Comparison of ENCODE assay signal across 8 cellular contexts in the genomic region with DNA sequence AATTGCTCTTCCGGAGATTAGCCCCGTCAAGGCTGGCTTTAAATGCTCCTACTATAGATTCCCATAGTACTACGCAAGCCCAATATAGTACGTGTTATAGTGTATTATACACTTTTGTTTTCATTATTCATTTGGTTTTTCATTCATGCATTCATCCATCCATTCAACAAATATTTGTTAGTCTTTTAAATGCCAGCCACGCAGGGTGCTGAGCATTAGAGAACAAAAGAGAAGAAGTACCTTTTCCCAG. TPM values are rescaled to one million over a fixed set of nuclear protein-coding genes. Genes with fewer than 3 reads are reported as not detected.
DNase-seq lines count a peak whose midpoint lies in the region; ATAC-seq and TF ChIP-seq lines count a peak whose summit lies in the region.

No MANE protein-coding gene starts in this region.

- intact Hi-C loops in activated CD4-positive, alpha-beta T cell treated with anti-CD3 and anti-CD28 coated beads for 36 hours (cut with DNase I, micrococcal nuclease), result loop anchor here (1.0 to 10.0 kb wide), 7 partner anchors 50 to 1987 kb away; partner anchors contain the start of genes IARS2 (in 2 of the 2), EPRS1 (in 1 of the 2) and RRP15 (in 1 of the 2)

- CTCF ChIA-PET in activated CD4-positive, alpha-beta T cell treated with anti-CD3 and anti-CD28 coated beads for 36 hours (lab: Charles Lee), result no interaction called here

- peaks cover 6% of the 10 kb centered on the region for H3K27me3 Mint-ChIP-seq in neural progenitor cell (ENCODE audit: insufficient read depth, low read depth)
- H3K27me3 Mint-ChIP-seq in activated CD4-positive, alpha-beta T cell treated with anti-CD3 and anti-CD28 coated beads for 36 hours, result peaks cover 4% of the 10 kb centered on the region

- peaks cover 12% of the 10 kb centered on the region for H3K36me3 Mint-ChIP-seq in neural progenitor cell
- peaks cover 14% of the 10 kb centered on the region for H3K36me3 Mint-ChIP-seq in activated CD4-positive, alpha-beta T cell treated with anti-CD3 and anti-CD28 coated beads for 36 hours (ENCODE audit: low read depth)

- POLR2A ChIA-PET in activated CD4-positive, alpha-beta T cell treated with anti-CD3 and anti-CD28 coated beads for 36 hours (lab: Charles Lee), result interaction anchor here (0.6 to 1.4 kb wide), 2 partner anchors 708 to 1988 kb away, joined by 3 to 8 read pairs; partner anchors contain the start of gene RRP15

- H3K4me2 ChIP-seq in Karpas-422 (ENCODE audit: low read depth, low read length, poor library complexity, severe bottlenecking) (peak overlapping the region; percentile 72), neural progenitor cell (peak overlapping the region; percentile 98)

- H3K4me3 Mint-ChIP-seq in neural progenitor cell, result no peak overlapping the region
- H3K4me3 Mint-ChIP-seq in activated CD4-positive, alpha-beta T cell treated with anti-CD3 and anti-CD28 coated beads for 36 hours, result no peak overlapping the region

- DNase-seq in AG10803 (ENCODE audit: low read depth) (no peak), Karpas-422 (no peak), neural progenitor cell (ENCODE audit: low spot score) (no peak), SIG-M5 treated with dmso at 0.1 percent for 504 hours (lab: John Stamatoyannopoulos, UW; ENCODE audit: unreplicated experiment) (no peak), activated T-cell treated with anti-CD3 and anti-CD28 coated beads for 4 hours (no peak), NCI-H69 (lab: John Stamatoyannopoulos, UW) (no peak)
- DNase-seq in effector memory CD4-positive, alpha-beta T cell, result no peak
- DNase-seq in activated CD4-positive, alpha-beta T cell treated with anti-CD3 and anti-CD28 coated beads for 36 hours, result no peak

- H3K27me3 ChIP-seq in Karpas-422 (ENCODE audit: low read length) (no peaks in the 10 kb centered on the region), neural progenitor cell (no peaks in the 10 kb centered on the region)
- H3K27me3 ChIP-seq in effector memory CD4-positive, alpha-beta T cell (replicated peaks; ENCODE audit: control insufficient read depth, insufficient read depth, low read length, poor library complexity, severe bottlenecking), result no peaks in the 10 kb centered on the region

- TF ChIP-seq CTCF in AG10803 (conservative IDR thresholded peaks at IDR 0.05; ENCODE audit: low read length), result no peak
- TF ChIP-seq CTCF in neural progenitor cell (IDR thresholded peaks at IDR 0.05), result no peak

- peak overlapping the region; percentile 96 for H3K4me3 ChIP-seq in AG10803 (ENCODE audit: low read length)
- H3K4me3 ChIP-seq in Karpas-422 (ENCODE audit: low read length), result peak overlapping the region; percentile 94
- peak overlapping the region; percentile 88 for H3K4me3 ChIP-seq in effector memory CD4-positive, alpha-beta T cell (ENCODE audit: insufficient read depth, low read depth, low read length, poor library complexity, severe bottlenecking)
- peak overlapping the region; percentile 75 for H3K4me3 ChIP-seq in neural progenitor cell

- no peak for ATAC-seq in activated CD4-positive, alpha-beta T cell treated with anti-CD3 and anti-CD28 coated beads for 36 hours

- H3K27ac ChIP-seq in Karpas-422 (ENCODE audit: low read length) (peak overlapping the region; percentile 70), neural progenitor cell (peak overlapping the region; percentile 78)
- H3K27ac ChIP-seq in effector memory CD4-positive, alpha-beta T cell (ENCODE audit: insufficient read depth, low read length, poor library complexity, severe bottlenecking), result peak overlapping the region; percentile 87

- peaks cover 21% of the 10 kb centered on the region for H3F3A ChIP-seq in neural progenitor cell (ENCODE audit: low read depth)

- H3K4me1 ChIP-seq in Karpas-422 (ENCODE audit: low read length) (peaks cover 28% of the 10 kb centered on the region), neural progenitor cell (peaks cover 29% of the 10 kb centered on the region)
- H3K4me1 ChIP-seq in effector memory CD4-positive, alpha-beta T cell (ENCODE audit: control insufficient read depth, insufficient read depth, low read length, poor library complexity, severe bottlenecking), result peaks cover 12% of the 10 kb centered on the region

- H4K20me1 ChIP-seq in Karpas-422 (ENCODE audit: insufficient read depth, low read depth, low read length) (no peaks in the 10 kb centered on the region), neural progenitor cell (ENCODE audit: low read depth) (peaks cover 10% of the 10 kb centered on the region)

- H3K27ac Mint-ChIP-seq in neural progenitor cell, result peak overlapping the region; percentile 86
- H3K27ac Mint-ChIP-seq in activated CD4-positive, alpha-beta T cell treated with anti-CD3 and anti-CD28 coated beads for 36 hours, result no peak overlapping the region

- H2AFZ ChIP-seq in Karpas-422 (ENCODE audit: low read length) (peak overlapping the region; percentile 86), neural progenitor cell (replicated peaks) (peak overlapping the region; percentile 79)

- peaks cover 3% of the 10 kb centered on the region for H3K9me3 Mint-ChIP-seq in neural progenitor cell
- no peaks in the 10 kb centered on the region for H3K9me3 Mint-ChIP-seq in activated CD4-positive, alpha-beta T cell treated with anti-CD3 and anti-CD28 coated beads for 36 hours (ENCODE audit: low read depth)

- H3K9me2 ChIP-seq in Karpas-422 (replicated peaks; ENCODE audit: insufficient read depth, low read length), result no peaks in the 10 kb centered on the region

- H3K4me1 Mint-ChIP-seq in neural progenitor cell, result peaks cover 18% of the 10 kb centered on the region
- H3K4me1 Mint-ChIP-seq in activated CD4-positive, alpha-beta T cell treated with anti-CD3 and anti-CD28 coated beads for 36 hours, result peaks cover 9% of the 10 kb centered on the region

- H3K79me2 ChIP-seq in Karpas-422 (ENCODE audit: low read length), result peaks cover 44% of the 10 kb centered on the region
- peaks cover 42% of the 10 kb centered on the region for H3K79me2 ChIP-seq in neural progenitor cell (ENCODE audit: low read depth)

- H3K9me3 ChIP-seq in Karpas-422 (ENCODE audit: low read length), result no peaks in the 10 kb centered on the region; the same call in 1 of the 2 replicates
- H3K9me3 ChIP-seq in effector memory CD4-positive, alpha-beta T cell (ENCODE audit: control insufficient read depth, low read length), result no peaks in the 10 kb centered on the region
- no peaks in the 10 kb centered on the region for H3K9me3 ChIP-seq in neural progenitor cell (ENCODE audit: low read depth)

- H3K9ac ChIP-seq in Karpas-422 (ENCODE audit: low read length) (peak overlapping the region; percentile 97), neural progenitor cell (no peak overlapping the region)

- H3K36me3 ChIP-seq in Karpas-422 (ENCODE audit: insufficient read depth, low read length) (peaks cover 32% of the 10 kb centered on the region), neural progenitor cell (no peaks in the 10 kb centered on the region)
- peaks cover 1% of the 10 kb centered on the region for H3K36me3 ChIP-seq in effector memory CD4-positive, alpha-beta T cell (ENCODE audit: control insufficient read depth, insufficient read depth, low read length)

RNA-seq across cellular contexts. Expression of gene RAB3GAP2, which starts 0.5 kb away (rescaled TPM):
- total RNA-seq in Karpas-422 (2014; rRNA removed; shearing (Covaris generic); ENCODE audit: low replicate concordance), result 33.5 and 64.6 TPM in 2 replicates
- 31.6 and 36.4 TPM in 2 replicates for total RNA-seq in neural progenitor cell (ENCODE audit: low replicate concordance)
- total RNA-seq in activated CD4-positive, alpha-beta T cell treated with anti-CD3 and anti-CD28 coated beads for 36 hours, result 10 to 100 TPM; 50.6 to 67.3 TPM
